ENCODE assay signal across 8 cellular contexts in genomic region chr17:18217412-18218015, GRCh38. TPM values are rescaled to one million over a fixed set of nuclear protein-coding genes. Genes with fewer than 3 reads are reported as not detected.
DNase-seq lines count a peak whose midpoint lies in the region; ATAC-seq and TF ChIP-seq lines count a peak whose summit lies in the region.

No MANE protein-coding gene starts in this region.

- H3K9me3 Mint-ChIP-seq in activated T-cell treated with anti-CD3 and anti-CD28 coated beads, Interleukin-2, amount 50 U/mL, for 24 hours: no peaks in the 10 kb centered on the region
- no peaks in the 10 kb centered on the region for H3K9me3 Mint-ChIP-seq in stimulated activated naive CD8-positive, alpha-beta T cell treated with anti-CD3 and anti-CD28 coated beads, Interleukin-15, amount 100 ng/mL, for 72 hours

- peak; percentile 73 for TF ChIP-seq RAD21 in neural cell (conservative IDR thresholded peaks at IDR 0.05)

- no peaks in the 10 kb centered on the region for H3K9me3 ChIP-seq in HEK293 (ENCODE audit: control insufficient read depth, insufficient read depth, low read depth, low read length)
- H3K9me3 ChIP-seq in fibroblast of lung (ENCODE audit: control insufficient read depth, insufficient read depth, low read depth, low read length): no peaks in the 10 kb centered on the region
- no peaks in the 10 kb centered on the region for H3K9me3 ChIP-seq in neural cell (ENCODE audit: low read length)

- H3K79me2 ChIP-seq in fibroblast of lung (ENCODE audit: control insufficient read depth, insufficient read depth, low read length) (no peaks in the 10 kb centered on the region), neural cell (replicated peaks; ENCODE audit: insufficient read depth, low read length) (no peaks in the 10 kb centered on the region)

- no peak overlapping the region for H3K4me3 Mint-ChIP-seq in activated T-cell treated with anti-CD3 and anti-CD28 coated beads, Interleukin-2, amount 50 U/mL, for 24 hours
- no peak overlapping the region for H3K4me3 Mint-ChIP-seq in stimulated activated naive CD8-positive, alpha-beta T cell treated with anti-CD3 and anti-CD28 coated beads, Interleukin-15, amount 100 ng/mL, for 72 hours

- TF ChIP-seq EP300 in neural cell (conservative IDR thresholded peaks at IDR 0.05; ENCODE audit: poor library complexity, severe bottlenecking): no peak

- H3K4me1 ChIP-seq in HEK293 (ENCODE audit: control insufficient read depth, insufficient read depth, low read length) (no peaks in the 10 kb centered on the region), fibroblast of lung (ENCODE audit: control insufficient read depth, extremely low read depth, insufficient read depth, low read length) (peaks cover 16% of the 10 kb centered on the region)

- H3K27me3 ChIP-seq in fibroblast of lung (ENCODE audit: control insufficient read depth, insufficient read depth, low read length) (no peaks in the 10 kb centered on the region), neural cell (ENCODE audit: insufficient read depth, low read depth, low read length) (no peaks in the 10 kb centered on the region)

- CTCF ChIA-PET in HEK293 (lab: Yijun Ruan, JAX): interaction anchor here (0.5 to 3.4 kb wide), 12 partner anchors 13 to 830 kb away, joined by 3 to 22 read pairs (median 4); no protein-coding TSS in a partner anchor

- no peaks in the 10 kb centered on the region for H3K4me1 Mint-ChIP-seq in activated T-cell treated with anti-CD3 and anti-CD28 coated beads, Interleukin-2, amount 50 U/mL, for 24 hours (ENCODE audit: low read depth)
- no peaks in the 10 kb centered on the region for H3K4me1 Mint-ChIP-seq in stimulated activated naive CD8-positive, alpha-beta T cell treated with anti-CD3 and anti-CD28 coated beads, Interleukin-15, amount 100 ng/mL, for 72 hours

- H3K27ac ChIP-seq in C4-2B (no peak overlapping the region), HEK293 (ENCODE audit: extremely low read depth, low read depth, low read length) (no peak overlapping the region; the same call in 1 of the 2 replicates), fibroblast of lung (ENCODE audit: insufficient read depth, low read length) (no peak overlapping the region), neural cell (ENCODE audit: low read length) (no peak overlapping the region)

- H3K9me2 ChIP-seq in neural cell (ENCODE audit: insufficient read depth, low read length): no peaks in the 10 kb centered on the region

- H3K27ac Mint-ChIP-seq in activated T-cell treated with anti-CD3 and anti-CD28 coated beads, Interleukin-2, amount 50 U/mL, for 24 hours: no peak overlapping the region
- no peak overlapping the region for H3K27ac Mint-ChIP-seq in stimulated activated naive CD8-positive, alpha-beta T cell treated with anti-CD3 and anti-CD28 coated beads, Interleukin-15, amount 100 ng/mL, for 72 hours

- no peaks in the 10 kb centered on the region for H3K27me3 Mint-ChIP-seq in activated T-cell treated with anti-CD3 and anti-CD28 coated beads, Interleukin-2, amount 50 U/mL, for 24 hours
- H3K27me3 Mint-ChIP-seq in stimulated activated naive CD8-positive, alpha-beta T cell treated with anti-CD3 and anti-CD28 coated beads, Interleukin-15, amount 100 ng/mL, for 72 hours: no peaks in the 10 kb centered on the region

- POLR2A ChIA-PET in HEK293 (lab: Yijun Ruan, JAX): interaction anchor here (1.0 to 1.3 kb wide), 2 partner anchors 34 to 97 kb away, joined by 3 read pairs; partner anchors contain the start of genes ALKBH5, SMCR8 and TOP3A

- H3F3A ChIP-seq in neural cell (ENCODE audit: insufficient read depth, low read length, poor library complexity, severe bottlenecking): no peaks in the 10 kb centered on the region

- no peak overlapping the region for H3K4me3 ChIP-seq in HEK293 (ENCODE audit: low read depth, low read length)
- no peak overlapping the region for H3K4me3 ChIP-seq in fibroblast of lung (replicated peaks in 1 of 4; ENCODE audit: control extremely low read depth in 1 of 4, insufficient read depth in 1 of 4, low read depth in 3 of 4, low read length in 4 of 4)
- no peak overlapping the region for H3K4me3 ChIP-seq in neural cell (ENCODE audit: low read length)

- H3K36me3 ChIP-seq in HEK293 (ENCODE audit: control insufficient read depth in 2 of 2, insufficient read depth in 1 of 2, low read length in 2 of 2) (no peaks in the 10 kb centered on the region; a peak in 1 of 3 replicates), fibroblast of lung (ENCODE audit: control insufficient read depth, insufficient read depth, low read length) (no peaks in the 10 kb centered on the region), neural cell (ENCODE audit: insufficient read depth, low read length) (no peaks in the 10 kb centered on the region)

- peak; percentile 91 for ATAC-seq in stimulated activated naive CD8-positive, alpha-beta T cell treated with anti-CD3 and anti-CD28 coated beads, Interleukin-15, amount 100 ng/mL, for 72 hours
- no peak for ATAC-seq in GM21576 (IDR thresholded peaks at IDR 0.05; ENCODE audit: unreplicated experiment)

- DNase-seq in OCI-M2 (lab: John Stamatoyannopoulos, UW; ENCODE audit: unreplicated experiment) (peak; percentile 33), fibroblast of lung (ENCODE audit: low read depth in 2 of 2) (peak; percentile 37 to 51)
- peak; percentile 83 for DNase-seq in activated T-cell treated with anti-CD3 and anti-CD28 coated beads, Interleukin-2, amount 50 U/mL, for 24 hours
- peak; percentile 74 to 76 for DNase-seq in stimulated activated naive CD8-positive, alpha-beta T cell treated with anti-CD3 and anti-CD28 coated beads, Interleukin-15, amount 100 ng/mL, for 72 hours

- no peak overlapping the region for H3K9ac ChIP-seq in fibroblast of lung (ENCODE audit: insufficient read depth, low read length)
- no peak overlapping the region for H3K9ac ChIP-seq in neural cell (ENCODE audit: low read length)

- TF ChIP-seq CTCF in C4-2B (conservative IDR thresholded peaks at IDR 0.05): peak; percentile 97
- peak; percentile 72 for TF ChIP-seq CTCF in HEK293 (tag by site-specific recombination; IDR thresholded peaks at IDR 0.05)
- TF ChIP-seq CTCF in fibroblast of lung (conservative IDR thresholded peaks at IDR 0.05 in 1 of 2, IDR thresholded peaks at IDR 0.05 in 1 of 2; ENCODE audit: low read depth in 1 of 2, low read length in 2 of 2): peak; percentile 90 to 99
- TF ChIP-seq CTCF in neural cell (IDR thresholded peaks at IDR 0.05; ENCODE audit: poor library complexity, severe bottlenecking): peak; percentile 85

- no peaks in the 10 kb centered on the region for H4K20me1 ChIP-seq in fibroblast of lung (ENCODE audit: control insufficient read depth, extremely low read depth, insufficient read depth, low read length)
- no peaks in the 10 kb centered on the region for H4K20me1 ChIP-seq in neural cell (ENCODE audit: insufficient read depth)

- no peak overlapping the region for H2AFZ ChIP-seq in fibroblast of lung (ENCODE audit: low read length)
- H2AFZ ChIP-seq in neural cell (ENCODE audit: low read depth, low read length): no peak overlapping the region

- peaks cover 2% of the 10 kb centered on the region for H3K36me3 Mint-ChIP-seq in activated T-cell treated with anti-CD3 and anti-CD28 coated beads, Interleukin-2, amount 50 U/mL, for 24 hours (ENCODE audit: low read depth)

- no peak overlapping the region for H3K4me2 ChIP-seq in fibroblast of lung (ENCODE audit: extremely low read depth, insufficient read depth, low read length)
- no peak overlapping the region for H3K4me2 ChIP-seq in neural cell (ENCODE audit: low read length)

TF ChIP-seq in HEK293, 187 proteins besides CTCF, POLR2A, EP300 and RAD21 (continues in another document):
- 0 out of 2 replicates have a peak, but pooled peaks have one; percentile 8 for TF ChIP-seq ZFHX2 (tag by site-specific recombination; conservative IDR thresholded peaks at IDR 0.05)
- 0 out of 2 replicates have a peak, but pooled peaks have one; percentile 43 for TF ChIP-seq ZNF2 (tag by site-specific recombination; IDR thresholded peaks at IDR 0.05)
- TF ChIP-seq ZNF366 (tag by site-specific recombination; conservative IDR thresholded peaks at IDR 0.05): no peak
- no peak for TF ChIP-seq ZNF223 (tag by site-specific recombination; IDR thresholded peaks at IDR 0.05)
- TF ChIP-seq ZNF701 (tag by site-specific recombination; IDR thresholded peaks at IDR 0.05): no peak
- TF ChIP-seq ZNF404 (tag by site-specific recombination; IDR thresholded peaks at IDR 0.05): no peak

TF ChIP-seq in neural cell, 6 proteins besides CTCF, POLR2A, EP300 and RAD21:
- TF ChIP-seq SMC3 (conservative IDR thresholded peaks at IDR 0.05; ENCODE audit: poor library complexity) (peak; percentile 73), POLR2AphosphoS5 (IDR thresholded peaks at IDR 0.05) (no peak)

RNA-seq across cellular contexts. Expression of gene LLGL1, which starts 7.9 kb away (rescaled TPM):
- total RNA-seq in fibroblast of lung: 25.4 and 32.2 TPM in 2 replicates
- polyA plus RNA-seq in fibroblast of lung (15.1 and 21.1 TPM in 2 replicates), neural cell (52.2 and 59.5 TPM in 2 replicates)
- polyA plus RNA-seq in fibroblast of lung (2012): 19.6 and 25.9 TPM in 2 replicates
- polyA minus RNA-seq in fibroblast of lung (ENCODE audit: low replicate concordance) (45.1 and 47.2 TPM in 2 replicates), neural cell (48.7 and 61.1 TPM in 2 replicates)

RNA-seq across cellular contexts. Expression of gene ALKBH5, which starts 33.9 kb away (rescaled TPM):
- 93.7 and 103 TPM in 2 replicates for total RNA-seq in fibroblast of lung
- polyA plus RNA-seq in fibroblast of lung (67.7 and 70.3 TPM in 2 replicates), neural cell (55.0 and 63.0 TPM in 2 replicates)
- polyA plus RNA-seq in fibroblast of lung (2012): 42.8 and 48.0 TPM in 2 replicates
- polyA minus RNA-seq in fibroblast of lung (ENCODE audit: low replicate concordance) (127 and 143 TPM in 2 replicates), neural cell (90.8 and 91.7 TPM in 2 replicates)

RNA-seq across cellular contexts. Expression of gene FLII, which starts 41.0 kb away (rescaled TPM):
- total RNA-seq in fibroblast of lung: 284 and 395 TPM in 2 replicates
- polyA plus RNA-seq in fibroblast of lung (199 and 313 TPM in 2 replicates), neural cell (93.0 and 120 TPM in 2 replicates)
- polyA plus RNA-seq in fibroblast of lung (2012): 223 and 352 TPM in 2 replicates
- polyA minus RNA-seq in fibroblast of lung (ENCODE audit: low replicate concordance) (521 and 754 TPM in 2 replicates), neural cell (67.7 and 89.8 TPM in 2 replicates)

RNA-seq across cellular contexts. Expression of gene MIEF2, which starts 42.9 kb away (rescaled TPM):
- 13.1 and 16.2 TPM in 2 replicates for total RNA-seq in fibroblast of lung
- polyA plus RNA-seq in fibroblast of lung (3.9 and 4.2 TPM in 2 replicates), neural cell (74.9 and 102 TPM in 2 replicates)
- polyA plus RNA-seq in fibroblast of lung (2012): 6.7 and 7.9 TPM in 2 replicates
- polyA minus RNA-seq in fibroblast of lung (ENCODE audit: low replicate concordance) (6.9 and 7.3 TPM in 2 replicates), neural cell (64.3 and 67.3 TPM in 2 replicates)

Comparison
In these comparisons a context has a peak if more than half of its experiments do, and no peak if none do; other contexts are left out.
1. DNase-seq: peak in every context shown above with its lines; median percentile 83 in activated T-cell treated with anti-CD3 and anti-CD28 coated beads, Interleukin-2, amount 50 U/mL, for 24 hours; 75 in stimulated activated naive CD8-positive, alpha-beta T cell treated with anti-CD3 and anti-CD28 coated beads, Interleukin-15, amount 100 ng/mL, for 72 hours; 44 in fibroblast of lung; 33 in OCI-M2.